In the genomic region with DNA sequence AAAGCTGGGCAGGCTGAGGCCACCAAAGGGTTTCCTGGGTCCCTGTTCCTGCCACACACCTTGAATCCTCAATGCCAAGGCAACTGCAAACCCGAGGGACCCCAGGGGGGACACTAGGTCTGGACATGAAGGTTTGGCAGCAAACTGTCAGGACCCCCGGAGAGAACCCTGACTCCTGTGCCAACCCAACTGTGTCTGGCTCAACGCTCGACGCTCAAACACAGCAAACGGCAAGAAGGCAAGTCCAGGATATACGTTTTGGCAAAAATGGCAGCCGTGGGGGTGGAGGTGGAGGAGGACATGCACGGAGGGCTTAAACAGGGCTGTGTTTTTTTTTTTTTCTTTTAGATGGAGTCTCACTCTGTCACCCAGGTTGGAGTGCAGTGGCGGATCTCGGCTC, we compare ENCODE assay signal across 19 cellular contexts.
DNase-seq lines count a peak whose midpoint lies in the region; ATAC-seq and TF ChIP-seq lines count a peak whose summit lies in the region.
"Had no signal": no experiment of that assay in that cellular context is flagged by ENCODE, and none has a peak within 500 bp of the region (broad histone marks: within the 10 kb centered on the region; RNA-seq: fewer than 3 reads in every experiment).

No MANE protein-coding gene starts in this region.

- no peaks in the 10 kb centered on the region for H3K27me3 Mint-ChIP-seq in activated naive CD4-positive, alpha-beta T cell treated with anti-CD3 and anti-CD28 coated beads, Interleukin-2, amount 10 ng/mL, durations not matched to agents 7 days and 5 days
- H3K27me3 Mint-ChIP-seq: activated B cell treated with CpG ODN at 0.5 μM for 24 hours; activated CD8-positive, alpha-beta T cell treated with anti-CD3 and anti-CD28 coated beads for 36 hours had no signal

- no peak for DNase-seq in activated naive CD4-positive, alpha-beta T cell treated with anti-CD3 and anti-CD28 coated beads, Interleukin-2, amount 10 ng/mL, durations not matched to agents 7 days and 5 days
- DNase-seq in activated naive CD4-positive, alpha-beta T cell treated with anti-CD3 and anti-CD28 coated beads, Interleukin-2, amount 50 U/mL, for 72 hours (ENCODE audit: low spot score in 2 of 2) = no peak
- DNase-seq in dorsolateral prefrontal cortex (no peak), neuronal stem cell (ENCODE audit: low spot score) (no peak), tibial nerve (ENCODE audit: low spot score in 2 of 2) (no peak), GM13977 (ENCODE audit: low spot score) (no peak), KG1 (lab: John Stamatoyannopoulos, UW) (no peak)
- DNase-seq in activated CD4-positive, alpha-beta T cell treated with anti-CD3 and anti-CD28 coated beads for 1 hour = no peak
- DNase-seq: activated B cell treated with CpG ODN at 0.5 μM for 24 hours; activated CD8-positive, alpha-beta T cell treated with anti-CD3 and anti-CD28 coated beads for 36 hours; DND-41; NCI-H1417; NCI-H2107; NCI-H510A; NK-92 treated with Interleukin-12 subunit alpha and Interleukin-12 subunit beta, amount 100 ng/mL, for 24 hours; SK-N-SH; stimulated activated CD4-positive, alpha-beta T cell treated with anti-CD3 and anti-CD28 coated beads, Interleukin-15, amount 100 ng/mL, for 24 hours had no signal

- no peaks in the 10 kb centered on the region for H3K9me3 Mint-ChIP-seq in activated naive CD4-positive, alpha-beta T cell treated with anti-CD3 and anti-CD28 coated beads, Interleukin-2, amount 10 ng/mL, durations not matched to agents 7 days and 5 days
- H3K9me3 Mint-ChIP-seq in activated naive CD4-positive, alpha-beta T cell treated with anti-CD3 and anti-CD28 coated beads, Interleukin-2, amount 50 U/mL, for 72 hours = no peaks in the 10 kb centered on the region
- H3K9me3 Mint-ChIP-seq: activated B cell treated with CpG ODN at 0.5 μM for 24 hours had no signal

- CTCF ChIA-PET in activated naive CD4-positive, alpha-beta T cell treated with anti-CD3 and anti-CD28 coated beads, Interleukin-2, amount 10 ng/mL, durations not matched to agents 7 days and 5 days (lab: Charles Lee) = no interaction called here

- TF ChIP-seq CTCF in dorsolateral prefrontal cortex (IDR thresholded peaks at IDR 0.05 in 54 of 56, conservative IDR thresholded peaks at IDR 0.05 in 2 of 56; ENCODE audit: low read depth in 1 of 56, partially characterized antibody in 56 of 56) (no peak), tibial nerve (IDR thresholded peaks at IDR 0.05) (no peak), GM13977 (IDR thresholded peaks at IDR 0.05; ENCODE audit: extremely low read depth, insufficient read depth, missing control alignments) (no peak)

- H3K27ac Mint-ChIP-seq in activated naive CD4-positive, alpha-beta T cell treated with anti-CD3 and anti-CD28 coated beads, Interleukin-2, amount 10 ng/mL, durations not matched to agents 7 days and 5 days = peak overlapping the region; percentile 45
- no peak overlapping the region for H3K27ac Mint-ChIP-seq in activated naive CD4-positive, alpha-beta T cell treated with anti-CD3 and anti-CD28 coated beads, Interleukin-2, amount 50 U/mL, for 72 hours
- H3K27ac Mint-ChIP-seq: activated B cell treated with CpG ODN at 0.5 μM for 24 hours; activated CD8-positive, alpha-beta T cell treated with anti-CD3 and anti-CD28 coated beads for 36 hours had no signal

- H3K36me3 ChIP-seq in neuronal stem cell (replicated peaks in 1 of 2; ENCODE audit: control insufficient read depth in 2 of 2, insufficient read depth in 2 of 2, low read length in 2 of 2) (no peaks in the 10 kb centered on the region), tibial nerve (no peaks in the 10 kb centered on the region)
- H3K36me3 ChIP-seq: ascending aorta had no signal

- no peak overlapping the region for H3K14ac ChIP-seq in neuronal stem cell (ENCODE audit: low read length)

- H3K27ac ChIP-seq in dorsolateral prefrontal cortex (peak overlapping the region in 58 of 59 donors; percentile 66 to 100 (median 92)), neuronal stem cell (replicated peaks; ENCODE audit: low read length) (no peak overlapping the region), tibial nerve (peak overlapping the region in 3 of 4 donors; percentile 70 to 92 (median 92))
- H3K27ac ChIP-seq: 22Rv1 had no signal

- TF ChIP-seq EP300 in tibial nerve (IDR thresholded peaks at IDR 0.05) = no peak

- no peak overlapping the region for H4K91ac ChIP-seq in neuronal stem cell (ENCODE audit: low read depth, low read length, poor library complexity)

- H3K4me3 ChIP-seq in dorsolateral prefrontal cortex = no peak overlapping the region
- peak overlapping the region in 1 of 2 donors; percentile 9 for H3K4me3 ChIP-seq in neuronal stem cell (ENCODE audit: low read length in 2 of 2)
- H3K4me3 ChIP-seq in tibial nerve = no peak overlapping the region
- H3K4me3 ChIP-seq: ascending aorta had no signal

- H3K4ac ChIP-seq in neuronal stem cell (ENCODE audit: low read length) = no peak overlapping the region

- no peak overlapping the region for H3K4me2 ChIP-seq in neuronal stem cell (ENCODE audit: insufficient read depth, low read length, poor library complexity, severe bottlenecking)
- H3K4me2 ChIP-seq: SK-N-SH had no signal

- intact Hi-C loops in dorsolateral prefrontal cortex (cut with DNase I) = no loop called here

- no peak overlapping the region for H2BK120ac ChIP-seq in neuronal stem cell (ENCODE audit: low read depth, low read length)

- H3K27me3 ChIP-seq in dorsolateral prefrontal cortex (no peaks in the 10 kb centered on the region), neuronal stem cell (ENCODE audit: control insufficient read depth in 3 of 3, insufficient read depth in 3 of 3, low read depth in 1 of 3, low read length in 3 of 3) (peaks cover 0 to 3% (median 0%) of the 10 kb centered on the region in 3 experiments), tibial nerve (no peaks in the 10 kb centered on the region)
- H3K27me3 ChIP-seq: ascending aorta had no signal

- no peak overlapping the region for H2AFZ ChIP-seq in neuronal stem cell (ENCODE audit: low read length)

- H3K18ac ChIP-seq in neuronal stem cell (ENCODE audit: low read length) = no peak overlapping the region

- H2AK5ac ChIP-seq in neuronal stem cell (ENCODE audit: low read depth, low read length) = peak overlapping the region; percentile 4

- no peak for TF ChIP-seq POLR2A in tibial nerve (IDR thresholded peaks at IDR 0.05)

- in situ Hi-C loops in GM13977 (cut with MboI; ENCODE audit: low pct_unique_long_range_greater_than_20kb, low sequenced_read_pairs, unreplicated experiment) = no loop called here

- H3K36me3 Mint-ChIP-seq in activated naive CD4-positive, alpha-beta T cell treated with anti-CD3 and anti-CD28 coated beads, Interleukin-2, amount 10 ng/mL, durations not matched to agents 7 days and 5 days = no peaks in the 10 kb centered on the region
- H3K36me3 Mint-ChIP-seq in activated naive CD4-positive, alpha-beta T cell treated with anti-CD3 and anti-CD28 coated beads, Interleukin-2, amount 50 U/mL, for 72 hours = no peaks in the 10 kb centered on the region

- H3K4me1 Mint-ChIP-seq in activated naive CD4-positive, alpha-beta T cell treated with anti-CD3 and anti-CD28 coated beads, Interleukin-2, amount 10 ng/mL, durations not matched to agents 7 days and 5 days = peaks cover 58% of the 10 kb centered on the region

- no peaks in the 10 kb centered on the region for H3K79me1 ChIP-seq in neuronal stem cell (ENCODE audit: low read depth, low read length)

- peak overlapping the region; percentile 19 for H2BK15ac ChIP-seq in neuronal stem cell (ENCODE audit: low read length)

- H2BK12ac ChIP-seq in neuronal stem cell (ENCODE audit: low read length) = no peak overlapping the region

- ATAC-seq in activated naive CD4-positive, alpha-beta T cell treated with anti-CD3 and anti-CD28 coated beads, Interleukin-2, amount 50 U/mL, for 72 hours = no peak
- ATAC-seq: activated CD8-positive, alpha-beta T cell treated with anti-CD3 and anti-CD28 coated beads for 36 hours had no signal

- no peak overlapping the region for H3K9ac ChIP-seq in neuronal stem cell (ENCODE audit: low read depth, low read length, poor library complexity)
- H3K9ac ChIP-seq: SK-N-SH had no signal

- peaks cover 0 to 2% of the 10 kb centered on the region in 2 donors for H3K9me3 ChIP-seq in neuronal stem cell (replicated peaks in 1 of 2; ENCODE audit: control insufficient read depth in 2 of 2, insufficient read depth in 1 of 2, low read depth in 1 of 2, low read length in 2 of 2)
- no peaks in the 10 kb centered on the region for H3K9me3 ChIP-seq in tibial nerve
- H3K9me3 ChIP-seq: ascending aorta, SK-N-SH had no signal

- H4K8ac ChIP-seq in neuronal stem cell (ENCODE audit: low read depth, low read length) = no peak overlapping the region

- H3K4me3 Mint-ChIP-seq in activated naive CD4-positive, alpha-beta T cell treated with anti-CD3 and anti-CD28 coated beads, Interleukin-2, amount 10 ng/mL, durations not matched to agents 7 days and 5 days = no peak overlapping the region
- H3K4me3 Mint-ChIP-seq: activated B cell treated with CpG ODN at 0.5 μM for 24 hours; activated CD8-positive, alpha-beta T cell treated with anti-CD3 and anti-CD28 coated beads for 36 hours had no signal

- peaks cover 15 to 23% of the 10 kb centered on the region in 2 donors for H3K4me1 ChIP-seq in neuronal stem cell (ENCODE audit: control insufficient read depth in 2 of 2, insufficient read depth in 1 of 2, low read depth in 1 of 2, low read length in 2 of 2)
- peaks cover 2 to 74% (median 38%) of the 10 kb centered on the region in 4 donors for H3K4me1 ChIP-seq in tibial nerve

- no CpG with 5 or more reads among the region's 11 CpGs for WGBS in neuronal stem cell (ENCODE audit: extremely low coverage in 2 of 2, insufficient read length in 2 of 2, insufficient replicate concordance in 1 of 2), 2 donors
- WGBS in tibial nerve, 2 donors = 91 to 94% methylated on average over 11 of the region's 11 CpGs

- H2BK5ac ChIP-seq in neuronal stem cell (ENCODE audit: low read length) = no peak overlapping the region

- H3K23ac ChIP-seq in neuronal stem cell (ENCODE audit: low read depth, low read length, poor library complexity) = no peak overlapping the region
